Comparison of ENCODE assay signal across 11 cellular contexts in the genomic region with DNA sequence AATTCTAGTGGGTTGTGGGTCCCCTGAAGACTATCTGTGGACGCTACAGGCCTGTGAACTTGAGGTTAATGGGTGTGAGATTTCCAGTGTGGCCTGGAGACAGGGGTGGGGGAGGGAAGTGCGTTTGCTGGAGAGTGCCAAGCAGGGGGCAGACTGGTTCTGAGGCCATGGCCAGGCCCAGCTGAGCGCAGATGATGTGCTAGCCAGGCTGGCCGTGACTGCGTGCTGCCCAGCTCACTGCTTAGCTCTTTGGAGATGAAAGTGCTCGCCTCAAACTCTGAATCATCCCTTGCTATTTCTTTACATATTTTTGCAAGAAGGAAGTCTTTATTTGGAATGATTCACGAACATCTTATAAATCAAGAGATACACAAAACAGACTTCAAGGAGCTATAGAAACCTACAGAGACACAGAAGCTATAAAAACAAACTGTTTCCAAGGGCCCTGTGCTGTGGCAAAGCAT.
DNase-seq lines count a peak whose midpoint lies in the region; ATAC-seq, FAIRE-seq and TF ChIP-seq lines count a peak whose summit lies in the region.
"Had no signal": no experiment of that assay in that cellular context is flagged by ENCODE, and none has a peak within 500 bp of the region (broad histone marks: within the 10 kb centered on the region; RNA-seq: fewer than 3 reads in every experiment).

No MANE protein-coding gene starts in this region.

- H4K20me1 ChIP-seq in IMR-90 (ENCODE audit: insufficient read depth, low read length) (no peaks in the 10 kb centered on the region), keratinocyte (ENCODE audit: control insufficient read depth, extremely low read depth, insufficient read depth, low read length) (no peaks in the 10 kb centered on the region)

- H3K36me3 ChIP-seq in IMR-90 (ENCODE audit: control insufficient read depth, insufficient read depth, low read length) = no peaks in the 10 kb centered on the region
- H3K36me3 ChIP-seq in bronchial epithelial cell (ENCODE audit: control insufficient read depth, insufficient read depth, low read length) = no peaks in the 10 kb centered on the region
- H3K36me3 ChIP-seq in keratinocyte (ENCODE audit: control insufficient read depth in 2 of 2, extremely low read depth in 1 of 2, insufficient read depth in 2 of 2, low read length in 2 of 2) = no peaks in the 10 kb centered on the region
- H3K36me3 ChIP-seq in transverse colon = no peaks in the 10 kb centered on the region
- H3K36me3 ChIP-seq in stomach = no peaks in the 10 kb centered on the region
- H3K36me3 ChIP-seq: spleen had no signal

- TF ChIP-seq EP300 in transverse colon (IDR thresholded peaks at IDR 0.05; ENCODE audit: low read depth) = no peak
- no peak for TF ChIP-seq EP300 in stomach (IDR thresholded peaks at IDR 0.05)

- peak; percentile 98 for ATAC-seq in IMR-90 (ENCODE audit: low read depth)

- peaks cover 8% of the 10 kb centered on the region for H3K9me1 ChIP-seq in IMR-90 (ENCODE audit: insufficient read depth, low read length)
- no peaks in the 10 kb centered on the region for H3K9me1 ChIP-seq in keratinocyte (ENCODE audit: control insufficient read depth, extremely low read depth, insufficient read depth, low read length)

- no TSS peak for BruUV-seq in IMR-90 (replicated peaks; lab: Mats Ljungman, UMichigan)

- peak overlapping the region; percentile 86 for H2AFZ ChIP-seq in IMR-90 (replicated peaks; ENCODE audit: low read length, poor library complexity)
- no peak overlapping the region for H2AFZ ChIP-seq in keratinocyte (ENCODE audit: control insufficient read depth, low read length)

- peak overlapping the region; percentile 85 for H4K8ac ChIP-seq in IMR-90 (ENCODE audit: low read depth in 2 of 2, low read length in 2 of 2)

- H3K4me3 ChIP-seq in IMR-90 (ENCODE audit: insufficient read depth, low read depth, low read length) (no peak overlapping the region), bronchial epithelial cell (ENCODE audit: low read depth, low read length) (no peak overlapping the region), keratinocyte (ENCODE audit: control insufficient read depth in 2 of 3, extremely low read depth in 1 of 3, insufficient read depth in 2 of 3, low read depth in 1 of 3, low read length in 3 of 3) (no peak overlapping the region), transverse colon (no peak overlapping the region), stomach (no peak overlapping the region)
- H3K4me3 ChIP-seq: spleen had no signal

- peak overlapping the region; percentile 98 for H2BK15ac ChIP-seq in IMR-90 (ENCODE audit: low read depth, low read length)

- H3K56ac ChIP-seq in IMR-90 (ENCODE audit: extremely low read depth, insufficient read depth, low read length) = peak overlapping the region; percentile 95

- DNase-seq in IMR-90 (peak; percentile 98), bronchial epithelial cell (ENCODE audit: low read depth) (peak; percentile 90), keratinocyte (ENCODE audit: low read depth, low spot score) (no peak), transverse colon (peak; percentile 31), DMS53 treated with DMSO at 0.1 percent for 48 hours (lab: John Stamatoyannopoulos, UW; ENCODE audit: unreplicated experiment) (no peak), stomach (no peak), NCI-H2107 treated with DMSO at 0.1 percent for 48 hours (lab: John Stamatoyannopoulos, UW; ENCODE audit: unreplicated experiment) (no peak)
- DNase-seq: activated naive CD8-positive, alpha-beta T cell treated with anti-CD3 and anti-CD28 coated beads, Interleukin-2, amount 10 ng/mL, durations not matched to agents 7 days and 5 days; NCI-H345; spleen; stimulated activated naive CD4-positive, alpha-beta T cell treated with Interleukin-2 at 50 U/mL for 16 hours had no signal

- CTCF ChIA-PET in IMR-90 (lab: Yijun Ruan, JAX) = interaction anchor here (0.7 to 1.8 kb wide), 6 partner anchors 15 to 129 kb away, joined by 3 to 8 read pairs (median 4); a partner anchor contains a TSS

- TF ChIP-seq RAD21 in IMR-90 (IDR thresholded peaks at IDR 0.05; ENCODE audit: low read length) = peak; percentile 34

- peak overlapping the region; percentile 40 for H3K9ac ChIP-seq in IMR-90 (ENCODE audit: low read depth, low read length)
- H3K9ac ChIP-seq in keratinocyte (ENCODE audit: control insufficient read depth, extremely low read depth, insufficient read depth, low read length) = no peak overlapping the region

- H3K4ac ChIP-seq in IMR-90 (ENCODE audit: low read depth, low read length) = peak overlapping the region; percentile 99

- H3K4me1 ChIP-seq in IMR-90 (ENCODE audit: control insufficient read depth, insufficient read depth, low read length) (peaks cover 20% of the 10 kb centered on the region), keratinocyte (ENCODE audit: control insufficient read depth, extremely low read depth, insufficient read depth, low read length) (peaks cover 18% of the 10 kb centered on the region), transverse colon (peaks cover 21 to 67% (median 54%) of the 10 kb centered on the region in 4 donors), stomach (peaks cover 0 to 18% (median 12%) of the 10 kb centered on the region in 4 donors)

- dilution Hi-C loops in IMR-90 (cut with HindIII; ENCODE audit: low sequenced_read_pairs, unreplicated experiment) = no loop called here
- dilution Hi-C loops in keratinocyte (cut with MboI; ENCODE audit: extremely low pct_ligation_motif_present, low sequenced_read_pairs) = no loop called here

- H3K27ac ChIP-seq in IMR-90 (ENCODE audit: insufficient read depth, low read length) = peak overlapping the region; percentile 71
- peak overlapping the region; percentile 25 for H3K27ac ChIP-seq in keratinocyte (ENCODE audit: control insufficient read depth, insufficient read depth, low read length)
- H3K27ac ChIP-seq in transverse colon = peak overlapping the region; percentile 23 to 83 (median 79)
- H3K27ac ChIP-seq in stomach = peak overlapping the region in 1 of 5 donors; percentile 51

- peak; percentile 13; the same call in 1 of the 2 replicates for TF ChIP-seq CTCF in IMR-90 (conservative IDR thresholded peaks at IDR 0.05; ENCODE audit: low read depth, low read length)
- TF ChIP-seq CTCF in bronchial epithelial cell (IDR thresholded peaks at IDR 0.05; ENCODE audit: insufficient read depth, low read length, severe bottlenecking) = no peak
- TF ChIP-seq CTCF in keratinocyte (optimal IDR thresholded peaks at IDR 0.05 in 1 of 3, IDR thresholded peaks at IDR 0.05 in 1 of 3, conservative IDR thresholded peaks at IDR 0.05 in 1 of 3; ENCODE audit: extremely low read depth in 1 of 3, insufficient read depth in 2 of 3, low read length in 3 of 3) = peak in 1 of 3 experiments; percentile 7
- TF ChIP-seq CTCF in transverse colon (IDR thresholded peaks at IDR 0.05) = no peak
- no peak for TF ChIP-seq CTCF in stomach (IDR thresholded peaks at IDR 0.05)

- no peaks in the 10 kb centered on the region for H3K9me3 ChIP-seq in IMR-90 (ENCODE audit: control insufficient read depth, insufficient read depth, low read length)
- H3K9me3 ChIP-seq in keratinocyte (ENCODE audit: control insufficient read depth, low read depth, low read length) = no peaks in the 10 kb centered on the region
- H3K9me3 ChIP-seq in transverse colon = no peaks in the 10 kb centered on the region
- no peaks in the 10 kb centered on the region for H3K9me3 ChIP-seq in stomach
- H3K9me3 ChIP-seq: spleen had no signal

- H4K5ac ChIP-seq in IMR-90 (ENCODE audit: low read depth, low read length) = peak overlapping the region; percentile 93

- peak overlapping the region; percentile 95 for H2BK5ac ChIP-seq in IMR-90 (ENCODE audit: low read depth, low read length, poor library complexity, severe bottlenecking)

- H3K27me3 ChIP-seq in IMR-90 (ENCODE audit: control insufficient read depth, insufficient read depth, low read length) (no peaks in the 10 kb centered on the region), bronchial epithelial cell (ENCODE audit: control insufficient read depth, insufficient read depth, low read length) (no peaks in the 10 kb centered on the region), keratinocyte (ENCODE audit: control insufficient read depth, extremely low read depth, insufficient read depth, low read length) (no peaks in the 10 kb centered on the region), transverse colon (no peaks in the 10 kb centered on the region), stomach (no peaks in the 10 kb centered on the region)
- H3K27me3 ChIP-seq: spleen had no signal

- peak; percentile 64 for TF ChIP-seq POLR2A in IMR-90 (IDR thresholded peaks at IDR 0.05; ENCODE audit: low read depth, low read length)
- TF ChIP-seq POLR2A in transverse colon (IDR thresholded peaks at IDR 0.05) = no peak
- no peak for TF ChIP-seq POLR2A in stomach (IDR thresholded peaks at IDR 0.05)

- H2AK5ac ChIP-seq in IMR-90 (ENCODE audit: low read depth, low read length) = peak overlapping the region; percentile 100

- H3K14ac ChIP-seq in IMR-90 (replicated peaks; ENCODE audit: low read depth, low read length) = peak overlapping the region; percentile 88

- peak overlapping the region; percentile 88 for H3K23ac ChIP-seq in IMR-90 (ENCODE audit: low read depth, low read length)

- peak overlapping the region; percentile 79 for H2AK9ac ChIP-seq in IMR-90 (replicated peaks; ENCODE audit: low read depth, low read length, poor library complexity)

- no peaks in the 10 kb centered on the region for H3K79me2 ChIP-seq in keratinocyte (ENCODE audit: control insufficient read depth, insufficient read depth, low read length)

- POLR2A ChIA-PET in IMR-90 (lab: Charles Lee; ENCODE audit: unreplicated experiment) = interaction anchor here (0.9 to 1.3 kb wide), 3 partner anchors 17 to 87 kb away, joined by 3 to 4 read pairs (median 4); no protein-coding TSS in a partner anchor

- WGBS in IMR-90 (ENCODE audit: extremely low coverage in 2 of 2, insufficient read length in 1 of 2), 2 experiments = no CpG with 5 or more reads among the region's 7 CpGs
- 58 to 80% methylated on average over 1 to 7 of the region's 7 CpGs for WGBS in transverse colon (ENCODE audit: low coverage in 1 of 2), 2 donors
- 53 to 74% (median 67%) methylated on average over 7 of the region's 7 CpGs for WGBS in stomach, 5 donors

- H2BK20ac ChIP-seq in IMR-90 (ENCODE audit: low read depth, low read length) = peak overlapping the region; percentile 95

- in situ Hi-C loops in IMR-90 (cut with MboI; ENCODE audit: low sequenced_read_pairs) (no loop called here), transverse colon (cut with MboI; ENCODE audit: low pct_ligation_motif_present in 1 of 4, low pct_unique_long_range_greater_than_20kb in 1 of 4, low sequenced_read_pairs in 3 of 4) (loop anchor here (25.0 kb wide), 4 partner anchors 92 to 292 kb away; a partner anchor contains a TSS)

- intact Hi-C loops in IMR-90 (cut with micrococcal nuclease) (loop anchor here (2.0 kb wide), 1 partner anchor 88 kb away; a partner anchor contains a TSS), transverse colon (cut with DNase I; ENCODE audit: low total_unique reads) (no loop called here), stomach (cut with DNase I; ENCODE audit: low total_unique reads) (no loop called here)

- H3K4me2 ChIP-seq in IMR-90 (ENCODE audit: low read depth, low read length) (peak overlapping the region; percentile 7), keratinocyte (ENCODE audit: control insufficient read depth, extremely low read depth, insufficient read depth, low read depth, low read length) (no peak overlapping the region)

- peak overlapping the region; percentile 87 for H3K18ac ChIP-seq in IMR-90 (ENCODE audit: low read depth, low read length)

- peak overlapping the region; percentile 99 for H4K91ac ChIP-seq in IMR-90 (ENCODE audit: insufficient read depth, low read depth, low read length)

- H2BK120ac ChIP-seq in IMR-90 (ENCODE audit: low read depth, low read length) = peak overlapping the region; percentile 97

- H3K79me1 ChIP-seq in IMR-90 (ENCODE audit: low read depth in 1 of 2, low read length in 2 of 2) = no peaks in the 10 kb centered on the region

- peak; percentile 72 for FAIRE-seq in bronchial epithelial cell (lab: Jason Lieb, UNC)
- FAIRE-seq in keratinocyte (lab: Jason Lieb, UNC) = peak; percentile 80

Comparison
In these comparisons a context has a peak if more than half of its experiments do, and no peak if none do; other contexts are left out.
1. DNase-seq: peak in IMR-90 (single experiment), bronchial epithelial cell (single experiment) and transverse colon (single experiment); none in keratinocyte (single experiment), DMS53 treated with DMSO at 0.1 percent for 48 hours (single experiment), stomach (single experiment) and NCI-H2107 treated with DMSO at 0.1 percent for 48 hours (single experiment).